Comparison of ENCODE assay signal across 8 cellular contexts in genomic region chr20:21719592-21720214, GRCh38. TPM values are rescaled to one million over a fixed set of nuclear protein-coding genes. Genes with fewer than 3 reads are reported as not detected.
DNase-seq lines count a peak whose midpoint lies in the region; ATAC-seq and TF ChIP-seq lines count a peak whose summit lies in the region.

No MANE protein-coding gene starts in this region.

- H3K9ac ChIP-seq in H9 (ENCODE audit: extremely low read depth, insufficient read length, low read length), result no peak overlapping the region

- no peaks in the 10 kb centered on the region; a peak in 1 of 5 replicates for H3K9me3 Mint-ChIP-seq in H9
- H3K9me3 Mint-ChIP-seq in stimulated activated memory B cell treated with anti-CD40 and anti-IgM and Interleukin-4, amounts not matched to agents 10 μg/mL and 1 μg/mL and 100 μg/mL, for 72 hours, result peaks cover 4% of the 10 kb centered on the region

- H3K4me2 ChIP-seq in H9 (ENCODE audit: insufficient read depth, insufficient read length, low read length), result no peak overlapping the region

- peaks cover 29% of the 10 kb centered on the region for H3K27me3 ChIP-seq in H9 (ENCODE audit: insufficient read depth, low read length)

- DNase-seq in DMS153 treated with DMSO at 0.1 percent for 48 hours (lab: John Stamatoyannopoulos, UW; ENCODE audit: unreplicated experiment) (peak; percentile 56), H9 (no peak), NCI-H2171 treated with DMSO at 0.1 percent for 48 hours (lab: John Stamatoyannopoulos, UW) (peak; percentile 73), glomerular endothelial cell (ENCODE audit: extremely low read depth, low read depth, low spot score) (peak; percentile 36)
- peak; percentile 47 to 60 for DNase-seq in activated CD4-positive, alpha-beta T cell treated with anti-CD3 and anti-CD28 coated beads, Interleukin-2, amount 50 U/mL, for 48 hours
- peak in 2 of 3 donors; percentile 25 to 60 for DNase-seq in stimulated activated CD4-positive, alpha-beta T cell treated with anti-CD3 and anti-CD28 coated beads, Interleukin-12 subunit alpha, Interleukin-12 subunit beta, amount 100 ng/mL, for 48 hours (ENCODE audit: low read depth in 2 of 3, low spot score in 1 of 3)

- no peak for ATAC-seq in stimulated activated memory B cell treated with anti-CD40 and anti-IgM and Interleukin-4, amounts not matched to agents 10 μg/mL and 1 μg/mL and 100 μg/mL, for 72 hours
- no peak for ATAC-seq in HG02588 (IDR thresholded peaks at IDR 0.05; ENCODE audit: unreplicated experiment)

- H3K4me3 Mint-ChIP-seq in H9, result no peak overlapping the region
- H3K4me3 Mint-ChIP-seq in stimulated activated memory B cell treated with anti-CD40 and anti-IgM and Interleukin-4, amounts not matched to agents 10 μg/mL and 1 μg/mL and 100 μg/mL, for 72 hours, result no peak overlapping the region

- no peak overlapping the region for H4K5ac ChIP-seq in H9 (ENCODE audit: insufficient read length, low read depth, low read length)

- H2BK20ac ChIP-seq in H9 (ENCODE audit: low read depth, low read length, poor library complexity, severe bottlenecking), result no peak overlapping the region

- H2BK12ac ChIP-seq in H9 (ENCODE audit: insufficient read length, low read depth, low read length), result no peak overlapping the region

- no peak overlapping the region for H2BK15ac ChIP-seq in H9 (ENCODE audit: low read depth, low read length)

- H4K20me1 ChIP-seq in H9 (ENCODE audit: control insufficient read depth, insufficient read depth, insufficient read length), result no peaks in the 10 kb centered on the region

- H3T11ph ChIP-seq in H9 (ENCODE audit: low read length), result no peak overlapping the region

- no peak overlapping the region for H3K14ac ChIP-seq in H9 (ENCODE audit: insufficient read depth, low read length)

- no peak overlapping the region for H3K56ac ChIP-seq in H9 (ENCODE audit: insufficient read length, low read depth, low read length)

- no peak overlapping the region for H3K27ac Mint-ChIP-seq in H9
- no peak overlapping the region for H3K27ac Mint-ChIP-seq in stimulated activated memory B cell treated with anti-CD40 and anti-IgM and Interleukin-4, amounts not matched to agents 10 μg/mL and 1 μg/mL and 100 μg/mL, for 72 hours

- TF ChIP-seq CTCF in H9 (conservative IDR thresholded peaks at IDR 0.05), result peak; percentile 86

- H3K4me1 ChIP-seq in H9 (ENCODE audit: insufficient read depth, low read length), result peaks cover 8% of the 10 kb centered on the region

- H4K91ac ChIP-seq in H9 (ENCODE audit: insufficient read length, low read depth, low read length), result no peak overlapping the region

- H2AK5ac ChIP-seq in H9 (ENCODE audit: insufficient read length, low read length), result no peak overlapping the region

- H3K23me2 ChIP-seq in H9 (ENCODE audit: insufficient read length, low read depth, low read length, poor library complexity, severe bottlenecking), result no peaks in the 10 kb centered on the region

- H3K36me3 Mint-ChIP-seq in H9 (ENCODE audit: insufficient read depth in 1 of 3, low read depth in 3 of 3), result no peaks in the 10 kb centered on the region
- H3K36me3 Mint-ChIP-seq in stimulated activated memory B cell treated with anti-CD40 and anti-IgM and Interleukin-4, amounts not matched to agents 10 μg/mL and 1 μg/mL and 100 μg/mL, for 72 hours, result no peaks in the 10 kb centered on the region

- no peak overlapping the region for H3K23ac ChIP-seq in H9 (ENCODE audit: insufficient read length, low read depth, low read length)

- no peak overlapping the region for H4K8ac ChIP-seq in H9 (replicated peaks; ENCODE audit: insufficient read length, low read depth, low read length)

- H3K18ac ChIP-seq in H9 (ENCODE audit: insufficient read length, low read depth, low read length), result no peak overlapping the region

- H3K79me2 ChIP-seq in H9 (ENCODE audit: insufficient read depth, low read length), result no peaks in the 10 kb centered on the region

- H3K4ac ChIP-seq in H9 (ENCODE audit: low read depth, low read length), result no peak overlapping the region

- no peaks in the 10 kb centered on the region for H3K79me1 ChIP-seq in H9 (ENCODE audit: insufficient read depth, low read depth, low read length, poor library complexity, severe bottlenecking)

- H2BK5ac ChIP-seq in H9 (ENCODE audit: insufficient read length, low read length), result no peak overlapping the region

- H3K27me3 Mint-ChIP-seq in H9 (ENCODE audit: low read depth), result peaks cover 63% of the 10 kb centered on the region
- H3K27me3 Mint-ChIP-seq in stimulated activated memory B cell treated with anti-CD40 and anti-IgM and Interleukin-4, amounts not matched to agents 10 μg/mL and 1 μg/mL and 100 μg/mL, for 72 hours, result peaks cover 26% of the 10 kb centered on the region

- H2BK120ac ChIP-seq in H9 (ENCODE audit: low read depth, low read length, poor library complexity, severe bottlenecking), result no peak overlapping the region

- no CpG with 5 or more reads among the region's 4 CpGs for WGBS in H9 (ENCODE audit: extremely low coverage, insufficient read length, low lambda C conversion rate)

- no peak overlapping the region for H3K27ac ChIP-seq in H9 (ENCODE audit: insufficient read length, low read depth, low read length)

- H3K9me3 ChIP-seq in H9 (ENCODE audit: control insufficient read depth, low read depth, low read length), result no peaks in the 10 kb centered on the region

- H3K4me1 Mint-ChIP-seq in H9, result peaks cover 11 to 18% of the 10 kb centered on the region in 2 experiments
- H3K4me1 Mint-ChIP-seq in stimulated activated memory B cell treated with anti-CD40 and anti-IgM and Interleukin-4, amounts not matched to agents 10 μg/mL and 1 μg/mL and 100 μg/mL, for 72 hours, result no peaks in the 10 kb centered on the region

- no peak overlapping the region for H2AFZ ChIP-seq in H9 (ENCODE audit: low read length)

RNA-seq across cellular contexts. Expression of gene PAX1, which starts 14.2 kb away (rescaled TPM):
- total RNA-seq in H9 (2021), result not detected in 2 replicates
- total RNA-seq in glomerular endothelial cell, result not detected in 2 replicates
